ENCODE assay signal across 21 cellular contexts in genomic region chr7:93337047-93337446, GRCh38.
"Had no signal": no experiment of that assay in that cellular context is flagged by ENCODE, and none has a peak within 500 bp of the region (broad histone marks: within the 10 kb centered on the region; RNA-seq: fewer than 3 reads in every experiment).

No MANE protein-coding gene starts in this region.

- H3K27ac ChIP-seq: body of pancreas, left lung, tibial artery had no signal

- H3K4me3 ChIP-seq: body of pancreas, left lung, tibial artery had no signal

- H3K9me3 ChIP-seq: body of pancreas, left lung, tibial artery had no signal

- H3K4me1 ChIP-seq: body of pancreas, left lung, tibial artery had no signal

- H3K9me3 Mint-ChIP-seq: activated naive CD4-positive, alpha-beta T cell treated with anti-CD3 and anti-CD28 coated beads, Interleukin-2, amount 50 U/mL, for 72 hours; central memory CD8-positive, alpha-beta T cell had no signal

- H3K27ac Mint-ChIP-seq: activated B cell treated with CpG ODN at 0.5 μM for 24 hours; activated CD4-positive, alpha-beta T cell treated with anti-CD3 and anti-CD28 coated beads, Interleukin-2, amount 10 ng/mL, durations not matched to agents 24 days and 14 days; activated CD8-positive, alpha-beta T cell treated with anti-CD3 and anti-CD28 coated beads, Interleukin-2, amount 10 ng/mL, durations not matched to agents 7 days and 5 days; activated naive CD4-positive, alpha-beta T cell treated with anti-CD3 and anti-CD28 coated beads, Interleukin-2, amount 50 U/mL, for 72 hours; naive thymus-derived CD4-positive, alpha-beta T cell had no signal

- H3K27me3 ChIP-seq: body of pancreas, left lung, tibial artery had no signal

- H3K4me1 Mint-ChIP-seq: activated B cell treated with CpG ODN at 0.5 μM for 24 hours; activated CD4-positive, alpha-beta T cell treated with anti-CD3 and anti-CD28 coated beads, Interleukin-2, amount 10 ng/mL, durations not matched to agents 24 days and 14 days; central memory CD8-positive, alpha-beta T cell; naive thymus-derived CD4-positive, alpha-beta T cell had no signal

- ATAC-seq: activated CD8-positive, alpha-beta T cell treated with anti-CD3 and anti-CD28 coated beads, Interleukin-2, amount 10 ng/mL, durations not matched to agents 7 days and 5 days; activated naive CD4-positive, alpha-beta T cell treated with anti-CD3 and anti-CD28 coated beads, Interleukin-2, amount 50 U/mL, for 72 hours; body of pancreas; left lung; naive thymus-derived CD4-positive, alpha-beta T cell had no signal

- H3K27me3 Mint-ChIP-seq: activated B cell treated with CpG ODN at 0.5 μM for 24 hours; activated CD4-positive, alpha-beta T cell treated with anti-CD3 and anti-CD28 coated beads, Interleukin-2, amount 10 ng/mL, durations not matched to agents 24 days and 14 days; central memory CD8-positive, alpha-beta T cell; naive thymus-derived CD4-positive, alpha-beta T cell had no signal

- DNase-seq: activated B cell treated with CpG ODN at 0.5 μM for 24 hours; activated CD4-positive, alpha-beta T cell treated with anti-CD3 and anti-CD28 coated beads, Interleukin-2, amount 10 ng/mL, durations not matched to agents 24 days and 14 days; activated CD8-positive, alpha-beta memory T cell treated with anti-CD3 and anti-CD28 coated beads, Interleukin-2, amount 50 U/mL, for 4 hours; activated CD8-positive, alpha-beta T cell treated with anti-CD3 and anti-CD28 coated beads, Interleukin-2, amount 10 ng/mL, durations not matched to agents 7 days and 5 days; activated effector memory CD4-positive, alpha-beta T cell treated with anti-CD3 and anti-CD28 coated beads, Interleukin-2, amount 50 U/mL, for 16 hours; activated T-cell treated with anti-CD3 and anti-CD28 coated beads, Interleukin-2, amount 50 U/mL, for 48 hours; body of pancreas; cortex of kidney; effector CD8-positive, alpha-beta T cell; foreskin fibroblast; kidney; left lung; mammary epithelial cell; naive thymus-derived CD4-positive, alpha-beta T cell; stimulated activated CD4-positive, alpha-beta T cell treated with anti-CD3 and anti-CD28 coated beads, Interleukin-15, amount 100 ng/mL, for 24 hours; stimulated activated CD4-positive, alpha-beta T cell treated with anti-CD3 and anti-CD28 coated beads, Interleukin-4, amount 100 ng/mL, for 24 hours; stimulated activated naive CD4-positive, alpha-beta T cell; T-helper 2 cell; tibial artery had no signal

- H3K4me3 Mint-ChIP-seq: activated B cell treated with CpG ODN at 0.5 μM for 24 hours; activated CD4-positive, alpha-beta T cell treated with anti-CD3 and anti-CD28 coated beads, Interleukin-2, amount 10 ng/mL, durations not matched to agents 24 days and 14 days; activated CD8-positive, alpha-beta T cell treated with anti-CD3 and anti-CD28 coated beads, Interleukin-2, amount 10 ng/mL, durations not matched to agents 7 days and 5 days; central memory CD8-positive, alpha-beta T cell; naive thymus-derived CD4-positive, alpha-beta T cell had no signal
